ENCODE assay signal across 1 cellular context in genomic region chr2:168455692-168456525, GRCh38.
A peak's percentile ranks its signal among the peaks of the same experiment; 100 is the strongest.
TF ChIP-seq lines count a peak whose summit lies in the region.

Gene CERS6 (plus strand): TSS chr2:168456272. CDS start chr2:168456449, 177 bp downstream.

TF ChIP-seq in HepG2, 621 proteins besides CTCF, POLR2A, EP300 and RAD21 (continued from another document and continues in another):
- TF ChIP-seq USF2 (IDR thresholded peaks at IDR 0.05; ENCODE audit: low read depth, low read length) (peak; percentile 84), USF2 (CRISPR knock-in tag; IDR thresholded peaks at IDR 0.05; ENCODE audit: borderline replicate concordance) (peak; percentile 91), ZNF567 (CRISPR knock-in tag; IDR thresholded peaks at IDR 0.05; ENCODE audit: borderline replicate concordance) (peak; percentile 34; the same call in 1 of the 2 replicates), ZSCAN12 (CRISPR knock-in tag; IDR thresholded peaks at IDR 0.05) (peak; percentile 98), IRF1 (CRISPR knock-in tag; IDR thresholded peaks at IDR 0.05; ENCODE audit: low read depth) (peak; percentile 97), ZNF343 (CRISPR knock-in tag; IDR thresholded peaks at IDR 0.05) (no peak; the same call in 1 of the 2 replicates), MTF2 (CRISPR knock-in tag; IDR thresholded peaks at IDR 0.05; ENCODE audit: borderline replicate concordance) (no peak), ZNF780A (CRISPR knock-in tag; IDR thresholded peaks at IDR 0.05) (no peak; the same call in 1 of the 2 replicates), SMAD9 (CRISPR knock-in tag; IDR thresholded peaks at IDR 0.05) (peak; percentile 94; the same call in 1 of the 2 replicates), AHDC1 (CRISPR knock-in tag; IDR thresholded peaks at IDR 0.05; ENCODE audit: borderline replicate concordance) (peak; percentile 62), CCDC6 (CRISPR knock-in tag; IDR thresholded peaks at IDR 0.05) (peak; percentile 97), UBTF (CRISPR knock-in tag; IDR thresholded peaks at IDR 0.05) (peak; percentile 94), ESRRA (CRISPR knock-in tag; IDR thresholded peaks at IDR 0.05; ENCODE audit: low read depth) (peak; percentile 86), KDM5B (CRISPR knock-in tag; IDR thresholded peaks at IDR 0.05; ENCODE audit: borderline replicate concordance) (peak; percentile 99), ZSCAN21 (CRISPR knock-in tag; IDR thresholded peaks at IDR 0.05; ENCODE audit: borderline replicate concordance) (peak; percentile 98), HDAC1 (CRISPR knock-in tag; IDR thresholded peaks at IDR 0.05) (peak; percentile 91), GABPB1 (CRISPR knock-in tag; IDR thresholded peaks at IDR 0.05) (peak; percentile 84), GTF3A (CRISPR knock-in tag; conservative IDR thresholded peaks at IDR 0.05) (peak; percentile 21; the same call in 1 of the 2 replicates), ZSCAN22 (CRISPR knock-in tag; IDR thresholded peaks at IDR 0.05) (peak; percentile 56; the same call in 1 of the 2 replicates), ZNF20 (CRISPR knock-in tag; IDR thresholded peaks at IDR 0.05) (peak; percentile 91; the same call in 1 of the 2 replicates), PREB (CRISPR knock-in tag; IDR thresholded peaks at IDR 0.05) (0 out of 2 replicates have a peak, but pooled peaks have one; percentile 81), IRX3 (CRISPR knock-in tag; IDR thresholded peaks at IDR 0.05; ENCODE audit: borderline replicate concordance, low read depth) (peak; percentile 98), ZNF337 (CRISPR knock-in tag; IDR thresholded peaks at IDR 0.05; ENCODE audit: borderline replicate concordance, low read depth) (no peak), ZBTB1 (CRISPR knock-in tag; IDR thresholded peaks at IDR 0.05; ENCODE audit: borderline replicate concordance) (peak; percentile 85; the same call in 1 of the 2 replicates), SMAD1 (CRISPR knock-in tag; IDR thresholded peaks at IDR 0.05; ENCODE audit: borderline replicate concordance, low read depth) (0 out of 2 replicates have a peak, but pooled peaks have one; percentile 41), REST (IDR thresholded peaks at IDR 0.05; ENCODE audit: borderline replicate concordance in 1 of 2, low read depth in 1 of 2, low read length in 2 of 2) (no peak; a peak in 1 of 4 replicates), ZKSCAN1 (IDR thresholded peaks at IDR 0.05; ENCODE audit: low read length) (no peak), ZNF619 (CRISPR knock-in tag; IDR thresholded peaks at IDR 0.05) (peak; percentile 73; the same call in 1 of the 2 replicates), ZNF883 (CRISPR knock-in tag; IDR thresholded peaks at IDR 0.05; ENCODE audit: not compliant biosample characterization) (peak; percentile 45), ZNF790 (CRISPR knock-in tag; IDR thresholded peaks at IDR 0.05; ENCODE audit: borderline replicate concordance) (peak; percentile 99), ZNF746 (CRISPR knock-in tag; IDR thresholded peaks at IDR 0.05) (peak; percentile 85), ZNF230 (CRISPR knock-in tag; IDR thresholded peaks at IDR 0.05) (peak; percentile 80; the same call in 1 of the 2 replicates), DMTF1 (CRISPR knock-in tag; IDR thresholded peaks at IDR 0.05) (0 out of 2 replicates have a peak, but pooled peaks have one; percentile 89), SALL1 (CRISPR knock-in tag; IDR thresholded peaks at IDR 0.05) (peak; percentile 99), RBAK (CRISPR knock-in tag; IDR thresholded peaks at IDR 0.05) (no peak), MTA3 (CRISPR knock-in tag; IDR thresholded peaks at IDR 0.05) (no peak), ZNF224 (CRISPR knock-in tag; IDR thresholded peaks at IDR 0.05) (peak; percentile 97)
